ENCODE assay signal across 8 cellular contexts in the genomic region with DNA sequence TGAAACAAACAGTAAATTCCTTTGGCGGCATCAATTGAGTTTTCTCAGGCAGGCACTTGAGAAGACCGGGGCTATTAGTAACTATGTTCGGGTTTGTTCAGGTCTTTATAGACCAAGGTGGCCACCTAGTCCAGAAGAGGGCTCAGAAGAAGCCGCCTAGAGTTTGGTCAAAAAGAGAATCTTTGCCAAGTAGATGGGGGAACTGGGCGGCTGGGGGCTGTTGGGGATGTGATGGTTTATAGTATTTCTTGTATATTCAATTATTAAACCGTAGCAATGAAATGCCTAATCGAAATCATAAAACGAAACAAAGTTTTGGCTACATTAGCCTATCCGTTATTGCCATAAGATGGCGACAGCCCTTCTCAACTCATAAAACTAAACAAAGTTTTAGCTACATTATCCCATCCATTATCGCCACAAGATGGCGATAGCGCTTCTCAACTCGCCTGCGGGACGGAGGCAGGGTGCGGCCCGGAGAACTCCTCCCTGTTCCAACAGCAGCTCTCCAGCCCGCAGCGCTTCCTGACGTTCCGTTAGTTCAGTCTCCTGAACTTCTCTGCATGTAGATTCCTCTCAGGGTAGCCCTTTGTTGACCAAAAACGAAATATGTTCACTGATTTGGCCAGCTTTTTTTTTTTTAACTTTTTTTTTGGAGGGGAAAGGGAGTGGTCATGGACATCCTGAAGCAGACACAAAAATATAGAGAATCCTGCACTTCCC.
A peak's percentile ranks its signal among the peaks of the same experiment; 100 is the strongest.
DNase-seq lines count a peak whose midpoint lies in the region; ATAC-seq and TF ChIP-seq lines count a peak whose summit lies in the region.

No MANE protein-coding gene starts in this region.

- TF ChIP-seq CTCF in gastroesophageal sphincter (IDR thresholded peaks at IDR 0.05) (peak; percentile 71 to 90 (median 76)), osteoblast (IDR thresholded peaks at IDR 0.05; ENCODE audit: extremely low read depth, low read depth, low read length) (peak; percentile 92), tibial artery (IDR thresholded peaks at IDR 0.05) (peak; percentile 76 to 79)

- ATAC-seq in CD4-positive, CD25-positive, alpha-beta regulatory T cell (ENCODE audit: low read depth in 2 of 2), result peak; percentile 81 to 85
- ATAC-seq in GM19372 (IDR thresholded peaks at IDR 0.05; ENCODE audit: low read depth, unreplicated experiment) (peak; percentile 53), gastroesophageal sphincter (peak; percentile 91)

- no peaks in the 10 kb centered on the region for H3K9me3 ChIP-seq in CD4-positive, CD25-positive, alpha-beta regulatory T cell (ENCODE audit: control insufficient read depth in 2 of 2, low read length in 2 of 2)
- H3K9me3 ChIP-seq in gastroesophageal sphincter (no peaks in the 10 kb centered on the region), osteoblast (ENCODE audit: low read depth, low read length) (no peaks in the 10 kb centered on the region), tibial artery (no peaks in the 10 kb centered on the region)

- H3K36me3 Mint-ChIP-seq in CD4-positive, CD25-positive, alpha-beta regulatory T cell, result no peaks in the 10 kb centered on the region

- H3K4me2 ChIP-seq in osteoblast (ENCODE audit: insufficient read depth, low read length), result peak overlapping the region; percentile 62

- H3K4me3 ChIP-seq in CD4-positive, CD25-positive, alpha-beta regulatory T cell (ENCODE audit: low read depth, low read length), result peak overlapping the region; percentile 65
- H3K4me3 ChIP-seq in gastroesophageal sphincter (peak overlapping the region; percentile 37 to 39), osteoblast (ENCODE audit: insufficient read depth, low read length) (peak overlapping the region; percentile 60), tibial artery (peak overlapping the region; percentile 39 to 51)

- H3K4me1 Mint-ChIP-seq in CD4-positive, CD25-positive, alpha-beta regulatory T cell, result peaks cover 10 to 22% (median 15%) of the 10 kb centered on the region in 4 donors

- intact Hi-C loops in tibial artery (cut with DNase I; ENCODE audit: low total_unique reads), result no loop called here

- peak overlapping the region; percentile 80 to 88 (median 83) for H3K27ac Mint-ChIP-seq in CD4-positive, CD25-positive, alpha-beta regulatory T cell

- TF ChIP-seq EP300 in gastroesophageal sphincter (IDR thresholded peaks at IDR 0.05), result no peak

- TF ChIP-seq POLR2A in Raji (IDR thresholded peaks at IDR 0.05; ENCODE audit: insufficient read depth, low read depth, low read length) (peak; percentile 42; the same call in 1 of the 2 replicates), gastroesophageal sphincter (IDR thresholded peaks at IDR 0.05) (no peak)

- H3K4me1 ChIP-seq in CD4-positive, CD25-positive, alpha-beta regulatory T cell (ENCODE audit: control insufficient read depth, insufficient read depth, low read length, poor library complexity, severe bottlenecking), result peaks cover 12% of the 10 kb centered on the region
- H3K4me1 ChIP-seq in gastroesophageal sphincter, result peaks cover 0 to 11% (median 0%) of the 10 kb centered on the region in 3 donors
- peaks cover 6% of the 10 kb centered on the region for H3K4me1 ChIP-seq in osteoblast (ENCODE audit: insufficient read depth, low read length)
- H3K4me1 ChIP-seq in tibial artery, result peaks cover 0 to under 1% (median 0%) of the 10 kb centered on the region in 4 donors

- H3K27me3 ChIP-seq in CD4-positive, CD25-positive, alpha-beta regulatory T cell (ENCODE audit: control insufficient read depth, insufficient read depth, low read length), result no peaks in the 10 kb centered on the region
- H3K27me3 ChIP-seq in gastroesophageal sphincter, result no peaks in the 10 kb centered on the region
- no peaks in the 10 kb centered on the region for H3K27me3 ChIP-seq in osteoblast (ENCODE audit: insufficient read depth, low read length)
- H3K27me3 ChIP-seq in tibial artery, result no peaks in the 10 kb centered on the region

- H2AFZ ChIP-seq in osteoblast (ENCODE audit: low read length), result peak overlapping the region; percentile 94

- no peaks in the 10 kb centered on the region for H3K27me3 Mint-ChIP-seq in CD4-positive, CD25-positive, alpha-beta regulatory T cell

- H4K20me1 ChIP-seq in osteoblast (ENCODE audit: insufficient read depth, low read length), result no peaks in the 10 kb centered on the region

- H3K4me3 Mint-ChIP-seq in CD4-positive, CD25-positive, alpha-beta regulatory T cell, result peak overlapping the region; percentile 62 to 93 (median 86)

- peak overlapping the region; percentile 73 for H3K27ac ChIP-seq in CD4-positive, CD25-positive, alpha-beta regulatory T cell (ENCODE audit: insufficient read depth, low read length, poor library complexity, severe bottlenecking)
- H3K27ac ChIP-seq in gastroesophageal sphincter (peak overlapping the region; percentile 25 to 76 (median 66)), osteoblast (ENCODE audit: low read depth, low read length) (peak overlapping the region; percentile 18), tibial artery (peak overlapping the region; percentile 61 to 65)

- H3K9me3 Mint-ChIP-seq in CD4-positive, CD25-positive, alpha-beta regulatory T cell, result no peaks in the 10 kb centered on the region

- no peaks in the 10 kb centered on the region for H3K36me3 ChIP-seq in CD4-positive, CD25-positive, alpha-beta regulatory T cell (ENCODE audit: control insufficient read depth, insufficient read depth, low read length)
- H3K36me3 ChIP-seq in gastroesophageal sphincter (no peaks in the 10 kb centered on the region), osteoblast (ENCODE audit: insufficient read depth, low read length) (no peaks in the 10 kb centered on the region), tibial artery (no peaks in the 10 kb centered on the region)

- H3K79me2 ChIP-seq in osteoblast (ENCODE audit: insufficient read depth, low read length), result no peaks in the 10 kb centered on the region

- peak; percentile 73 to 94 (median 81) for DNase-seq in CD4-positive, CD25-positive, alpha-beta regulatory T cell
- DNase-seq in HK-2 (ENCODE audit: unreplicated experiment) (peak; percentile 85), activated gamma-delta T cell (lab: John Stamatoyannopoulos, UW) (peak; percentile 28), osteoblast (ENCODE audit: insufficient read length, low spot score, missing footprints) (peak; percentile 65), tibial artery (peak; percentile 90 to 93)

- WGBS in gastroesophageal sphincter (ENCODE audit: low coverage in 1 of 2), 2 donors, result 16 to 27% methylated on average over 12 to 23 of the region's 23 CpGs

Comparison
In these comparisons a context has a peak if more than half of its experiments do, and no peak if none do; other contexts are left out.
1. Peak in every context shown above with its lines: DNase-seq, ATAC-seq, H3K4me3 ChIP-seq and H3K27ac ChIP-seq.
2. DNase-seq: peak in every context shown above with its lines; median percentile 92 in tibial artery; 85 in HK-2; 81 in CD4-positive, CD25-positive, alpha-beta regulatory T cell; 65 in osteoblast; 28 in activated gamma-delta T cell.
3. H3K27ac ChIP-seq: peak in every context shown above with its lines; median percentile 73 in CD4-positive, CD25-positive, alpha-beta regulatory T cell; 66 in gastroesophageal sphincter; 63 in tibial artery; 18 in osteoblast.